14 cellular contexts compared by ENCODE assay signal in genomic region chr2:75654012-75654411, GRCh38.
"Had no signal": no experiment of that assay in that cellular context is flagged by ENCODE, and none has a peak within 500 bp of the region (broad histone marks: within the 10 kb centered on the region; RNA-seq: fewer than 3 reads in every experiment).

No MANE protein-coding gene starts in this region.

- H3K9me3 ChIP-seq: upper lobe of left lung had no signal

- H3K4me3 Mint-ChIP-seq: activated CD4-positive, alpha-beta memory T cell treated with anti-CD3 and anti-CD28 coated beads, Interleukin-2, amount 10 ng/mL, durations not matched to agents 7 days and 5 days; activated T-cell treated with anti-CD3 and anti-CD28 coated beads, Interleukin-2, amount 50 U/mL, for 24 hours; nephron progenitor cell; stimulated activated naive CD8-positive, alpha-beta T cell treated with anti-CD3 and anti-CD28 coated beads, Interleukin-15, amount 100 ng/mL, for 72 hours had no signal

- H3K27me3 ChIP-seq: dorsolateral prefrontal cortex, spleen, upper lobe of left lung had no signal

- H3K27me3 Mint-ChIP-seq: activated CD4-positive, alpha-beta memory T cell treated with anti-CD3 and anti-CD28 coated beads, Interleukin-2, amount 10 ng/mL, durations not matched to agents 7 days and 5 days; activated T-cell treated with anti-CD3 and anti-CD28 coated beads, Interleukin-2, amount 50 U/mL, for 24 hours; stimulated activated naive CD8-positive, alpha-beta T cell treated with anti-CD3 and anti-CD28 coated beads, Interleukin-15, amount 100 ng/mL, for 72 hours had no signal

- DNase-seq: activated CD4-positive, alpha-beta memory T cell treated with anti-CD3 and anti-CD28 coated beads, Interleukin-2, amount 10 ng/mL, durations not matched to agents 7 days and 5 days; activated effector memory CD4-positive, alpha-beta T cell treated with Interleukin-2 at 50 U/mL for 16 hours; activated naive CD4-positive, alpha-beta T cell treated with anti-CD3 and anti-CD28 coated beads, Interleukin-2, amount 50 U/mL, for 16 hours; activated T-cell treated with anti-CD3 and anti-CD28 coated beads, Interleukin-2, amount 50 U/mL, for 24 hours; dorsolateral prefrontal cortex; kidney; left ventricle myocardium inferior; mesenchymal stem cell; nephron progenitor cell; psoas muscle; spleen; stimulated activated naive CD8-positive, alpha-beta T cell treated with anti-CD3 and anti-CD28 coated beads, Interleukin-15, amount 100 ng/mL, for 72 hours; upper lobe of left lung had no signal

- ATAC-seq: psoas muscle; sciatic nerve; stimulated activated naive CD8-positive, alpha-beta T cell treated with anti-CD3 and anti-CD28 coated beads, Interleukin-15, amount 100 ng/mL, for 72 hours had no signal

- H3K27ac Mint-ChIP-seq: activated CD4-positive, alpha-beta memory T cell treated with anti-CD3 and anti-CD28 coated beads, Interleukin-2, amount 10 ng/mL, durations not matched to agents 7 days and 5 days; activated T-cell treated with anti-CD3 and anti-CD28 coated beads, Interleukin-2, amount 50 U/mL, for 24 hours; nephron progenitor cell; stimulated activated naive CD8-positive, alpha-beta T cell treated with anti-CD3 and anti-CD28 coated beads, Interleukin-15, amount 100 ng/mL, for 72 hours had no signal

- H3K27ac ChIP-seq: dorsolateral prefrontal cortex, left ventricle myocardium inferior, psoas muscle, spleen, upper lobe of left lung had no signal

- H3K4me1 Mint-ChIP-seq: nephron progenitor cell had no signal
